ENCODE assay signal across 26 cellular contexts in the genomic region with DNA sequence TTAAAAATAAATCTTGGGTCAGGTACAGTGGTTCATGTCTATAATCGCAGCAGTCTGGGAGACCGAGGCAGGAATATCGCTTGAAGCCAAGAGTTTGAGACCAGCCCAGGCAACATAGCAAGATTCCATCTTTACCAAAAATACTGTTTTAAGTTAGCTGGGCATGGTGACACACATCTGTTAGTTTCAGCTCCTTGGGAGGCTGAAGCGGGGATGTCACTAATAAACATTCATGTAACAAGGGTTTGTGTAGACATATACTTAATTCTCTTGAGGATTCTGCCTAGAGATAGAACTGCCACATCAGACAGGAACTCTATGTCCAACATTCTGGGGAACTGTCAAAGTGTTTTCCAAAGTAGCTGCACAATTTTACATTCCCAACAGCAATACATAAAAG.
"Had no signal": no experiment of that assay in that cellular context is flagged by ENCODE, and none has a peak within 500 bp of the region (broad histone marks: within the 10 kb centered on the region; RNA-seq: fewer than 3 reads in every experiment).

No MANE protein-coding gene starts in this region.

- H3K9me3 Mint-ChIP-seq: activated B cell treated with CpG ODN at 0.5 μM for 24 hours; activated CD4-positive, alpha-beta T cell treated with anti-CD3 and anti-CD28 coated beads, Interleukin-2, amount 10 ng/mL, durations not matched to agents 24 days and 14 days; activated naive CD4-positive, alpha-beta T cell treated with anti-CD3 and anti-CD28 coated beads, Interleukin-2, amount 50 U/mL, for 24 hours; activated naive CD8-positive, alpha-beta T cell treated with anti-CD3 and anti-CD28 coated beads, Interleukin-2, amount 50 U/mL, for 24 hours; activated T-cell treated with anti-CD3 and anti-CD28 coated beads, Interleukin-2, amount 50 U/mL, for 24 hours; T-helper 1 cell treated with Interleukin-12 subunit alpha and Interleukin-12 subunit beta and Interleukin-4 antibody, amounts not matched to agents 30 μg/mL and 1 μg/mL, for 36 hours had no signal

- H3K9me3 ChIP-seq: ascending aorta, body of pancreas had no signal

- DNase-seq: activated B cell treated with CpG ODN at 0.5 μM for 24 hours; activated CD4-positive, alpha-beta T cell treated with anti-CD3 and anti-CD28 coated beads for 1 hour; activated CD4-positive, alpha-beta T cell treated with anti-CD3 and anti-CD28 coated beads, Interleukin-2, amount 10 ng/mL, durations not matched to agents 24 days and 14 days; activated CD4-positive, alpha-beta T cell treated with anti-CD3 and anti-CD28 coated beads, Interleukin-2, amount 50 U/mL, for 48 hours; activated CD8-positive, alpha-beta memory T cell treated with anti-CD3 and anti-CD28 coated beads, Interleukin-2, amount 10 ng/mL, durations not matched to agents 7 days and 5 days; activated effector memory CD4-positive, alpha-beta T cell treated with Interleukin-2 at 50 U/mL for 16 hours; activated naive CD4-positive, alpha-beta T cell; activated naive CD8-positive, alpha-beta T cell treated with anti-CD3 and anti-CD28 coated beads, Interleukin-2, amount 50 U/mL, for 24 hours; activated T-cell treated with anti-CD3 and anti-CD28 coated beads, Interleukin-2, amount 50 U/mL, for 24 hours; amniotic stem cell; body of pancreas; central memory CD4-positive, alpha-beta T cell; MM.1S; NCI-H1105; NCI-H1436; NCI-H1694 treated with DMSO at 0.1 percent for 48 hours; NCI-H2029 treated with DMSO at 0.1 percent for 48 hours; NCI-H510A treated with DMSO at 0.1 percent for 48 hours; NCI-H69; NK-92 treated with Interleukin-12 subunit alpha and Interleukin-12 subunit beta, amount 100 ng/mL, for 24 hours; SHP77; T-helper 9 cell had no signal

- H3K4me3 ChIP-seq: ascending aorta, body of pancreas had no signal

- H3K27ac Mint-ChIP-seq: activated CD4-positive, alpha-beta T cell treated with anti-CD3 and anti-CD28 coated beads, Interleukin-2, amount 10 ng/mL, durations not matched to agents 24 days and 14 days; activated CD8-positive, alpha-beta memory T cell treated with anti-CD3 and anti-CD28 coated beads, Interleukin-2, amount 10 ng/mL, durations not matched to agents 7 days and 5 days; activated naive CD4-positive, alpha-beta T cell treated with anti-CD3 and anti-CD28 coated beads, Interleukin-2, amount 50 U/mL, for 24 hours; activated naive CD8-positive, alpha-beta T cell treated with anti-CD3 and anti-CD28 coated beads, Interleukin-2, amount 50 U/mL, for 24 hours; activated T-cell treated with anti-CD3 and anti-CD28 coated beads, Interleukin-2, amount 50 U/mL, for 24 hours; activated T-helper 1 cell treated with anti-CD3 and anti-CD28 coated beads, Interleukin-12 subunit alpha, Interleukin-12 subunit beta, Interleukin-2, Interleukin-4 antibody, amounts not matched to agents 30 ng/mL and 10 ng/mL and 1 ng/mL, durations not matched to agents 14 hours and 24 hours and 36 hours; T-helper 1 cell treated with Interleukin-12 subunit alpha and Interleukin-12 subunit beta and Interleukin-4 antibody, amounts not matched to agents 30 μg/mL and 1 μg/mL, for 36 hours had no signal

- ATAC-seq: activated CD8-positive, alpha-beta memory T cell treated with anti-CD3 and anti-CD28 coated beads, Interleukin-2, amount 10 ng/mL, durations not matched to agents 7 days and 5 days; activated naive CD8-positive, alpha-beta T cell treated with anti-CD3 and anti-CD28 coated beads, Interleukin-2, amount 50 U/mL, for 24 hours; body of pancreas had no signal

- H3K27me3 Mint-ChIP-seq: activated B cell treated with CpG ODN at 0.5 μM for 24 hours; activated CD4-positive, alpha-beta T cell treated with anti-CD3 and anti-CD28 coated beads, Interleukin-2, amount 10 ng/mL, durations not matched to agents 24 days and 14 days; activated CD8-positive, alpha-beta memory T cell treated with anti-CD3 and anti-CD28 coated beads, Interleukin-2, amount 10 ng/mL, durations not matched to agents 7 days and 5 days; activated naive CD4-positive, alpha-beta T cell treated with anti-CD3 and anti-CD28 coated beads, Interleukin-2, amount 50 U/mL, for 24 hours; activated naive CD8-positive, alpha-beta T cell treated with anti-CD3 and anti-CD28 coated beads, Interleukin-2, amount 50 U/mL, for 24 hours; activated T-cell treated with anti-CD3 and anti-CD28 coated beads, Interleukin-2, amount 50 U/mL, for 24 hours had no signal

- H3K4me3 Mint-ChIP-seq: activated B cell treated with CpG ODN at 0.5 μM for 24 hours; activated CD4-positive, alpha-beta T cell treated with anti-CD3 and anti-CD28 coated beads, Interleukin-2, amount 10 ng/mL, durations not matched to agents 24 days and 14 days; activated CD8-positive, alpha-beta memory T cell treated with anti-CD3 and anti-CD28 coated beads, Interleukin-2, amount 10 ng/mL, durations not matched to agents 7 days and 5 days; activated naive CD4-positive, alpha-beta T cell treated with anti-CD3 and anti-CD28 coated beads, Interleukin-2, amount 50 U/mL, for 24 hours; activated naive CD8-positive, alpha-beta T cell treated with anti-CD3 and anti-CD28 coated beads, Interleukin-2, amount 50 U/mL, for 24 hours; activated T-cell treated with anti-CD3 and anti-CD28 coated beads, Interleukin-2, amount 50 U/mL, for 24 hours; activated T-helper 1 cell treated with anti-CD3 and anti-CD28 coated beads, Interleukin-12 subunit alpha, Interleukin-12 subunit beta, Interleukin-2, Interleukin-4 antibody, amounts not matched to agents 30 ng/mL and 10 ng/mL and 1 ng/mL, durations not matched to agents 14 hours and 24 hours and 36 hours; T-helper 1 cell treated with Interleukin-12 subunit alpha and Interleukin-12 subunit beta and Interleukin-4 antibody, amounts not matched to agents 30 μg/mL and 1 μg/mL, for 36 hours had no signal

- H3K27me3 ChIP-seq: ascending aorta, body of pancreas had no signal

- H3K36me3 ChIP-seq: ascending aorta had no signal
